In genomic region chr15:63889831-63890230, GRCh38 we compare ENCODE assay signal across 24 cellular contexts.
"Had no signal": no experiment of that assay in that cellular context is flagged by ENCODE, and none has a peak within 500 bp of the region (broad histone marks: within the 10 kb centered on the region; RNA-seq: fewer than 3 reads in every experiment).

No MANE protein-coding gene starts in this region.

- H3K27me3 ChIP-seq: brain microvascular endothelial cell had no signal

- H3K36me3 ChIP-seq: brain microvascular endothelial cell, WERI-Rb-1 had no signal

- H3K27ac ChIP-seq: brain microvascular endothelial cell, WERI-Rb-1 had no signal

- DNase-seq: activated B cell treated with CpG ODN at 0.5 μM for 24 hours; activated CD4-positive, alpha-beta T cell treated with anti-CD3 and anti-CD28 coated beads for 48 hours; activated CD4-positive, alpha-beta T cell treated with anti-CD3 and anti-CD28 coated beads, Interleukin-2, amount 50 U/mL, for 1 hour; activated CD4-positive, alpha-beta T cell treated with anti-CD3 and anti-CD28 coated beads, Interleukin-2, amount 50 U/mL, for 48 hours; activated CD8-positive, alpha-beta memory T cell treated with anti-CD3 and anti-CD28 coated beads for 24 hours; activated CD8-positive, alpha-beta T cell treated with anti-CD3 and anti-CD28 coated beads for 36 hours; activated effector memory CD4-positive, alpha-beta T cell treated with Interleukin-2 at 50 U/mL for 16 hours; activated gamma-delta T cell treated with Interleukin-2 at 50 U/mL for 16 hours; activated naive CD4-positive, alpha-beta T cell treated with anti-CD3 and anti-CD28 coated beads, Interleukin-2, amount 50 U/mL, for 16 hours; activated naive CD4-positive, alpha-beta T cell treated with Interleukin-2 at 50 U/mL for 16 hours; activated T-cell treated with anti-CD3 and anti-CD28 coated beads, Interleukin-2, amount 50 U/mL, for 4 hours; amniotic stem cell; anterior cingulate cortex; brain microvascular endothelial cell; cortex of kidney; effector CD8-positive, alpha-beta T cell; foreskin fibroblast; T-helper 1 cell; T-helper 17 cell; T1000; WERI-Rb-1 had no signal

- ATAC-seq: activated CD4-positive, CD25-positive, alpha-beta regulatory T cell treated with anti-CD3 and anti-CD28 coated beads, Interleukin-2, amount 50 U/mL, for 24 hours; activated CD8-positive, alpha-beta T cell treated with anti-CD3 and anti-CD28 coated beads for 36 hours; activated T-cell treated with anti-CD3 and anti-CD28 coated beads, Interleukin-2, amount 50 U/mL, for 4 hours; activated T-helper 17 cell treated with anti-CD3 and anti-CD28 coated beads, Interleukin-2, amount 50 U/mL, for 72 hours; esophagus mucosa; T-helper 17 cell had no signal
